ENCODE assay signal across 1 cellular context in the genomic region with DNA sequence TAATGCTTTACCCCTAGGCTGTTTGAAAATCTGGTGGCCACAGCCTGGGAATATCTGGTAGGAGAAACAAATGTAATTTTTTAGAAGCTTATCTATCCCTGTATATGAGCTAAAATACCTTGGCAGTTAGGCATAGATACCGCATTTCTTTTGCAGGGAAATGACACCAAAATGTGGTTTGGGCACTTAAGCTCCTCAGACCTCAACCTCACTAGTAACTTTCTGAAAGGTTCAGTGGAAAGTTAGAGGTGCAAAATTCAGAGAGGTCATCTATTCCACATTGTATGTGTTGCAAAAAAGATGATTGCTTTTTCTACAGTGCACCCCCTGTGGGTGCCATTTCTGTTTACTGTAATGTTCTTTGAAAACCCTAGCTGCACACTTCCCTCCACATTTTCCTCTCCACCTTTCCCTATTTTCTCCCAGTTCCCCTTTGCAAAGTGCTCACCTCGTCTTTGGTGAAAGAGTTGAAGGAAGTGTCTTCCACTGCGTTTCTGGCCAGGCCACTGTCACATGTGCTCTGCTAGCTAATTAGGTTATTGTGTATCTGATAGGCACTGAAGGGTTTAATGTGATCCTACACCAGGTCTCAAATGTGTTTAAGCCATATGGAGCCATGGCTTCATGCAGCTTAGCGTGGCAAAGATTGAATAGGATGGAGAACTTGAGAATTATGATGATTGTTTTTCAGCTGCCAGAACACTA.
TF ChIP-seq lines count a peak whose summit lies in the region.

No MANE protein-coding gene starts in this region.

TF ChIP-seq in WTC11, 78 proteins besides CTCF, POLR2A, EP300 and RAD21 (continued from another document):
- TF ChIP-seq, protein P1, sequence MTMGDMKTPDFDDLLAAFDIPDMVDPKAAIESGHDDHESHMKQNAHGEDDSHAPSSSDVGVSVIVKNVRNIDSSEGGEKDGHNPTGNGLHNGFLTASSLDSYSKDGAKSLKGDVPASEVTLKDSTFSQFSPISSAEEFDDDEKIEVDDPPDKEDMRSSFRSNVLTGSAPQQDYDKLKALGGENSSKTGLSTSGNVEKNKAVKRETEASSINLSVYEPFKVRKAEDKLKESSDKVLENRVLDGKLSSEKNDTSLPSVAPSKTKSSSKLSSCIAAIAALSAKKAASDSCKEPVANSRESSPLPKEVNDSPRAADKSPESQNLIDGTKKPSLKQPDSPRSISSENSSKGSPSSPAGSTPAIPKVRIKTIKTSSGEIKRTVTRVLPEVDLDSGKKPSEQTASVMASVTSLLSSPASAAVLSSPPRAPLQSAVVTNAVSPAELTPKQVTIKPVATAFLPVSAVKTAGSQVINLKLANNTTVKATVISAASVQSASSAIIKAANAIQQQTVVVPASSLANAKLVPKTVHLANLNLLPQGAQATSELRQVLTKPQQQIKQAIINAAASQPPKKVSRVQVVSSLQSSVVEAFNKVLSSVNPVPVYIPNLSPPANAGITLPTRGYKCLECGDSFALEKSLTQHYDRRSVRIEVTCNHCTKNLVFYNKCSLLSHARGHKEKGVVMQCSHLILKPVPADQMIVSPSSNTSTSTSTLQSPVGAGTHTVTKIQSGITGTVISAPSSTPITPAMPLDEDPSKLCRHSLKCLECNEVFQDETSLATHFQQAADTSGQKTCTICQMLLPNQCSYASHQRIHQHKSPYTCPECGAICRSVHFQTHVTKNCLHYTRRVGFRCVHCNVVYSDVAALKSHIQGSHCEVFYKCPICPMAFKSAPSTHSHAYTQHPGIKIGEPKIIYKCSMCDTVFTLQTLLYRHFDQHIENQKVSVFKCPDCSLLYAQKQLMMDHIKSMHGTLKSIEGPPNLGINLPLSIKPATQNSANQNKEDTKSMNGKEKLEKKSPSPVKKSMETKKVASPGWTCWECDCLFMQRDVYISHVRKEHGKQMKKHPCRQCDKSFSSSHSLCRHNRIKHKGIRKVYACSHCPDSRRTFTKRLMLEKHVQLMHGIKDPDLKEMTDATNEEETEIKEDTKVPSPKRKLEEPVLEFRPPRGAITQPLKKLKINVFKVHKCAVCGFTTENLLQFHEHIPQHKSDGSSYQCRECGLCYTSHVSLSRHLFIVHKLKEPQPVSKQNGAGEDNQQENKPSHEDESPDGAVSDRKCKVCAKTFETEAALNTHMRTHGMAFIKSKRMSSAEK (CRISPR knock-in tag; IDR thresholded peaks at IDR 0.05; ENCODE audit: borderline replicate concordance) = no peak
- no peak for TF ChIP-seq SP1 (CRISPR knock-in tag; conservative IDR thresholded peaks at IDR 0.05)
- no peak for TF ChIP-seq ZNF416 (CRISPR knock-in tag; IDR thresholded peaks at IDR 0.05)
- no peak for TF ChIP-seq SMAD4 (CRISPR knock-in tag; IDR thresholded peaks at IDR 0.05)
- TF ChIP-seq PRRX2 (CRISPR knock-in tag; IDR thresholded peaks at IDR 0.05) = no peak
